1 cellular context compared by ENCODE assay signal in the genomic region with DNA sequence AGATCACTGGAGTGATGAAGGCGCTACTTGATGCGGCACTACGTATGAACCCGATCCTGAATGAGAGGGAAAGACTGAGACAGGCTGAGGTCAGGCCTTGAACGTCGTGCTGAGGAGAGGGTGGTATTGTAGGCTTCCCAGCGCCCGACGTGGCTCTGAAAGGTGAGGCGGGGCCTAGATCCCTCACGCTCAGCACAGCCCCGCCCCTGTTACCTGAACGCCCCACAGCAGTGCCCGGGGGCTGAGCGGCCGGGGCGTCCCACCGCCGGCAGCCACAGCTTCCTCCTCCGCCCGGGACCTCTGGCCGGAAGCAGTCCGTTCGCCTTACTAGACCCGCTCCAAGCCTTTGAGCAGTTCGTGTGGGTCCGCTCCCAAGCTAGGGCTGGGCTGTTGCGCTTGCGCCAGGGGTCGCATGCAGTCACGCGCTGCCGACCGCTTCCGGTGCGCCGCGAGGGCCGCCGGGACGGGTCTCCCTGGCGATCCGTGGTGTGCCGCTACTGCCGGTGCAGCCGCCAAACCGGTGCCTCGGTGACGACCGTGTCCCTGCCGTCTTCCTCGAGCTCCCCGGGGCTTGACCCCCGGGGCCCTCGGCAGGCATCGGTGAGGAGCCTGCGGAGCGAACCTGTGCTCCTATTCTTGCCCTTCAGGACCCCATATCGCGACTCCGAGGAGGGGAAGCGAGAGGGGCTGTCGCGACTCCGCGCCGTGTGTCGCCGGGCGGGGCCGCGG.
A peak's percentile ranks its signal among the peaks of the same experiment; 100 is the strongest.
TF ChIP-seq lines count a peak whose summit lies in the region.

A gene with protein sequence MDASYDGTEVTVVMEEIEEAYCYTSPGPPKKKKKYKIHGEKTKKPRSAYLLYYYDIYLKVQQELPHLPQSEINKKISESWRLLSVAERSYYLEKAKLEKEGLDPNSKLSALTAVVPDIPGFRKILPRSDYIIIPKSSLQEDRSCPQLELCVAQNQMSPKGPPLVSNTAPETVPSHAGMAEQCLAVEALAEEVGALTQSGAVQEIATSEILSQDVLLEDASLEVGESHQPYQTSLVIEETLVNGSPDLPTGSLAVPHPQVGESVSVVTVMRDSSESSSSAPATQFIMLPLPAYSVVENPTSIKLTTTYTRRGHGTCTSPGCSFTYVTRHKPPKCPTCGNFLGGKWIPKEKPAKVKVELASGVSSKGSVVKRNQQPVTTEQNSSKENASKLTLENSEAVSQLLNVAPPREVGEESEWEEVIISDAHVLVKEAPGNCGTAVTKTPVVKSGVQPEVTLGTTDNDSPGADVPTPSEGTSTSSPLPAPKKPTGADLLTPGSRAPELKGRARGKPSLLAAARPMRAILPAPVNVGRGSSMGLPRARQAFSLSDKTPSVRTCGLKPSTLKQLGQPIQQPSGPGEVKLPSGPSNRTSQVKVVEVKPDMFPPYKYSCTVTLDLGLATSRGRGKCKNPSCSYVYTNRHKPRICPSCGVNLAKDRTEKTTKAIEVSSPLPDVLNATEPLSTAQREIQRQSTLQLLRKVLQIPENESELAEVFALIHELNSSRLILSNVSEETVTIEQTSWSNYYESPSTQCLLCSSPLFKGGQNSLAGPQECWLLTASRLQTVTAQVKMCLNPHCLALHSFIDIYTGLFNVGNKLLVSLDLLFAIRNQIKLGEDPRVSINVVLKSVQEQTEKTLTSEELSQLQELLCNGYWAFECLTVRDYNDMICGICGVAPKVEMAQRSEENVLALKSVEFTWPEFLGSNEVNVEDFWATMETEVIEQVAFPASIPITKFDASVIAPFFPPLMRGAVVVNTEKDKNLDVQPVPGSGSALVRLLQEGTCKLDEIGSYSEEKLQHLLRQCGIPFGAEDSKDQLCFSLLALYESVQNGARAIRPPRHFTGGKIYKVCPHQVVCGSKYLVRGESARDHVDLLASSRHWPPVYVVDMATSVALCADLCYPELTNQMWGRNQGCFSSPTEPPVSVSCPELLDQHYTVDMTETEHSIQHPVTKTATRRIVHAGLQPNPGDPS (N-terminal part only) (plus strand): TSS at position 479 of the 729 bp plus-strand sequence. CDS start 4,114 bp downstream, outside the sequence.
Gene TIGD6, minus strand, starts transcription at position 394 of the 729 bp plus-strand sequence. CDS start 4,306 bp downstream, outside the sequence.

TF ChIP-seq in HepG2, 621 proteins besides CTCF, POLR2A, EP300 and RAD21 (continued from another document and continues in another):
- TF ChIP-seq NCOA1 (CRISPR knock-in tag; IDR thresholded peaks at IDR 0.05) (no peak), ZNF335 (CRISPR knock-in tag; IDR thresholded peaks at IDR 0.05) (peak; percentile 77), SRSF4 (IDR thresholded peaks at IDR 0.05; ENCODE audit: low read depth, low read length, poor library complexity, severe bottlenecking) (no peak), CSRNP2 (CRISPR knock-in tag; conservative IDR thresholded peaks at IDR 0.05; ENCODE audit: low read depth) (no peak), CBX5 (CRISPR knock-in tag; IDR thresholded peaks at IDR 0.05; ENCODE audit: borderline replicate concordance) (peak; percentile 94), ZNF414 (CRISPR knock-in tag; IDR thresholded peaks at IDR 0.05) (peak; percentile 75), NRL (CRISPR knock-in tag; IDR thresholded peaks at IDR 0.05; ENCODE audit: borderline replicate concordance) (no peak; the same call in 1 of the 2 replicates), REPIN1 (CRISPR knock-in tag; IDR thresholded peaks at IDR 0.05; ENCODE audit: borderline replicate concordance, low read depth) (peak; percentile 82; the same call in 1 of the 2 replicates), ZNF441 (CRISPR knock-in tag; IDR thresholded peaks at IDR 0.05; ENCODE audit: borderline replicate concordance) (0 out of 2 replicates have a peak, but pooled peaks have one; percentile 60), MIXL1 (CRISPR knock-in tag; IDR thresholded peaks at IDR 0.05) (no peak), ZNF639 (CRISPR knock-in tag; conservative IDR thresholded peaks at IDR 0.05) (peak; percentile 99), ISL2 (CRISPR knock-in tag; IDR thresholded peaks at IDR 0.05) (peak; percentile 69; the same call in 1 of the 2 replicates), ZNF12 (CRISPR knock-in tag; IDR thresholded peaks at IDR 0.05) (no peak), ZSCAN31 (CRISPR knock-in tag; IDR thresholded peaks at IDR 0.05; ENCODE audit: low read depth) (peak; percentile 92), NCOA5 (CRISPR knock-in tag; IDR thresholded peaks at IDR 0.05) (no peak), TERF1 (CRISPR knock-in tag; IDR thresholded peaks at IDR 0.05) (no peak), CSRNP1 (CRISPR knock-in tag; IDR thresholded peaks at IDR 0.05) (0 out of 2 replicates have a peak, but pooled peaks have one; percentile 50), ZNF101 (CRISPR knock-in tag; IDR thresholded peaks at IDR 0.05; ENCODE audit: borderline replicate concordance, low read depth) (no peak), RNF2 (conservative IDR thresholded peaks at IDR 0.05; ENCODE audit: low read depth) (peak; percentile 84; the same call in 1 of the 2 replicates), MATR3 (CRISPR knock-in tag; IDR thresholded peaks at IDR 0.05) (no peak), ATM (IDR thresholded peaks at IDR 0.05; ENCODE audit: borderline replicate concordance) (no peak), ZNF607 (CRISPR knock-in tag; IDR thresholded peaks at IDR 0.05; ENCODE audit: borderline replicate concordance) (peak; percentile 90), IKZF4 (CRISPR knock-in tag; IDR thresholded peaks at IDR 0.05; ENCODE audit: borderline replicate concordance, low read depth, not compliant biosample characterization) (no peak), SRY (CRISPR knock-in tag; IDR thresholded peaks at IDR 0.05) (peak; percentile 55; the same call in 1 of the 2 replicates), YEATS4 (CRISPR knock-in tag; IDR thresholded peaks at IDR 0.05; ENCODE audit: borderline replicate concordance) (peak; percentile 85), ZFYVE20 (CRISPR knock-in tag; IDR thresholded peaks at IDR 0.05; ENCODE audit: borderline replicate concordance, low read depth) (no peak), TCF7L2 (IDR thresholded peaks at IDR 0.05; ENCODE audit: low read depth, low read length) (no peak), ZNF782 (CRISPR knock-in tag; IDR thresholded peaks at IDR 0.05; ENCODE audit: borderline replicate concordance) (no peak), GABPA (IDR thresholded peaks at IDR 0.05; ENCODE audit: low read depth, low read length) (peak; percentile 100), GABPA (CRISPR knock-in tag; IDR thresholded peaks at IDR 0.05; ENCODE audit: low read depth) (peak; percentile 96), SNAPC5 (CRISPR knock-in tag; IDR thresholded peaks at IDR 0.05; ENCODE audit: borderline replicate concordance) (0 out of 2 replicates have a peak, but pooled peaks have one; percentile 25)
- TF ChIP-seq, protein P1, sequence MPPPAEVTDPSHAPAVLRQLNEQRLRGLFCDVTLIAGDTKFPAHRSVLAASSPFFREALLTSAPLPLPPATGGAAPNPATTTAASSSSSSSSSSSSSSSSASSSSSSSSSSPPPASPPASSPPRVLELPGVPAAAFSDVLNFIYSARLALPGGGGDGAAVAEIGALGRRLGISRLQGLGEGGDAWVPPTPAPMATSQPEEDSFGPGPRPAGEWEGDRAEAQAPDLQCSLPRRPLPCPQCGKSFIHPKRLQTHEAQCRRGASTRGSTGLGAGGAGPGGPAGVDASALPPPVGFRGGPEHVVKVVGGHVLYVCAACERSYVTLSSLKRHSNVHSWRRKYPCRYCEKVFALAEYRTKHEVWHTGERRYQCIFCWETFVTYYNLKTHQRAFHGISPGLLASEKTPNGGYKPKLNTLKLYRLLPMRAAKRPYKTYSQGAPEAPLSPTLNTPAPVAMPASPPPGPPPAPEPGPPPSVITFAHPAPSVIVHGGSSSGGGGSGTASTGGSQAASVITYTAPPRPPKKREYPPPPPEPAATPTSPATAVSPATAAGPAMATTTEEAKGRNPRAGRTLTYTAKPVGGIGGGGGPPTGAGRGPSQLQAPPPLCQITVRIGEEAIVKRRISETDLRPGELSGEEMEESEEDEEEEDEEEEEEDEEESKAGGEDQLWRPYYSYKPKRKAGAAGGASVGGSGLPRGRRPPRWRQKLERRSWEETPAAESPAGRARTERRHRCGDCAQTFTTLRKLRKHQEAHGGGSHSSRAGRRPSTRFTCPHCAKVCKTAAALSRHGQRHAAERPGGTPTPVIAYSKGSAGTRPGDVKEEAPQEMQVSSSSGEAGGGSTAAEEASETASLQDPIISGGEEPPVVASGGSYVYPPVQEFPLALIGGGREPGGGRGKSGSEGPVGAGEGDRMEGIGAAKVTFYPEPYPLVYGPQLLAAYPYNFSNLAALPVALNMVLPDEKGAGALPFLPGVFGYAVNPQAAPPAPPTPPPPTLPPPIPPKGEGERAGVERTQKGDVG (CRISPR knock-in tag; IDR thresholded peaks at IDR 0.05; ENCODE audit: borderline replicate concordance), result peak; percentile 65; the same call in 1 of the 2 replicates
- TF ChIP-seq, protein P2, sequence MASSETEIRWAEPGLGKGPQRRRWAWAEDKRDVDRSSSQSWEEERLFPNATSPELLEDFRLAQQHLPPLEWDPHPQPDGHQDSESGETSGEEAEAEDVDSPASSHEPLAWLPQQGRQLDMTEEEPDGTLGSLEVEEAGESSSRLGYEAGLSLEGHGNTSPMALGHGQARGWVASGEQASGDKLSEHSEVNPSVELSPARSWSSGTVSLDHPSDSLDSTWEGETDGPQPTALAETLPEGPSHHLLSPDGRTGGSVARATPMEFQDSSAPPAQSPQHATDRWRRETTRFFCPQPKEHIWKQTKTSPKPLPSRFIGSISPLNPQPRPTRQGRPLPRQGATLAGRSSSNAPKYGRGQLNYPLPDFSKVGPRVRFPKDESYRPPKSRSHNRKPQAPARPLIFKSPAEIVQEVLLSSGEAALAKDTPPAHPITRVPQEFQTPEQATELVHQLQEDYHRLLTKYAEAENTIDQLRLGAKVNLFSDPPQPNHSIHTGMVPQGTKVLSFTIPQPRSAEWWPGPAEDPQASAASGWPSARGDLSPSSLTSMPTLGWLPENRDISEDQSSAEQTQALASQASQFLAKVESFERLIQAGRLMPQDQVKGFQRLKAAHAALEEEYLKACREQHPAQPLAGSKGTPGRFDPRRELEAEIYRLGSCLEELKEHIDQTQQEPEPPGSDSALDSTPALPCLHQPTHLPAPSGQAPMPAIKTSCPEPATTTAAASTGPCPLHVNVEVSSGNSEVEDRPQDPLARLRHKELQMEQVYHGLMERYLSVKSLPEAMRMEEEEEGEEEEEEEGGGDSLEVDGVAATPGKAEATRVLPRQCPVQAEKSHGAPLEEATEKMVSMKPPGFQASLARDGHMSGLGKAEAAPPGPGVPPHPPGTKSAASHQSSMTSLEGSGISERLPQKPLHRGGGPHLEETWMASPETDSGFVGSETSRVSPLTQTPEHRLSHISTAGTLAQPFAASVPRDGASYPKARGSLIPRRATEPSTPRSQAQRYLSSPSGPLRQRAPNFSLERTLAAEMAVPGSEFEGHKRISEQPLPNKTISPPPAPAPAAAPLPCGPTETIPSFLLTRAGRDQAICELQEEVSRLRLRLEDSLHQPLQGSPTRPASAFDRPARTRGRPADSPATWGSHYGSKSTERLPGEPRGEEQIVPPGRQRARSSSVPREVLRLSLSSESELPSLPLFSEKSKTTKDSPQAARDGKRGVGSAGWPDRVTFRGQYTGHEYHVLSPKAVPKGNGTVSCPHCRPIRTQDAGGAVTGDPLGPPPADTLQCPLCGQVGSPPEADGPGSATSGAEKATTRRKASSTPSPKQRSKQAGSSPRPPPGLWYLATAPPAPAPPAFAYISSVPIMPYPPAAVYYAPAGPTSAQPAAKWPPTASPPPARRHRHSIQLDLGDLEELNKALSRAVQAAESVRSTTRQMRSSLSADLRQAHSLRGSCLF (CRISPR knock-in tag; IDR thresholded peaks at IDR 0.05; ENCODE audit: borderline replicate concordance), result no peak
